Comparison of ENCODE assay signal across 8 cellular contexts in genomic region chr13:20525144-20525600, GRCh38. TPM values are rescaled to one million over a fixed set of nuclear protein-coding genes. Genes with fewer than 3 reads are reported as not detected.
DNase-seq lines count a peak whose midpoint lies in the region; ATAC-seq and TF ChIP-seq lines count a peak whose summit lies in the region.

No MANE protein-coding gene starts in this region.

- no peak overlapping the region for H3K27ac ChIP-seq in HL-60 (replicated peaks)

- POLR2A ChIA-PET in activated CD8-positive, alpha-beta T cell treated with anti-CD3 and anti-CD28 coated beads for 36 hours (lab: Charles Lee): interaction anchor here (0.6 kb wide), 1 partner anchor 8 kb away, joined by 3 read pairs; no protein-coding TSS in a partner anchor

- CTCF ChIA-PET in activated CD8-positive, alpha-beta T cell treated with anti-CD3 and anti-CD28 coated beads for 36 hours (lab: Charles Lee): interaction anchor here (0.9 kb wide), 1 partner anchor 179 kb away, joined by 3 read pairs; the partner anchor contains the start of gene IL17D

- peaks cover 30% of the 10 kb centered on the region for H3K4me1 Mint-ChIP-seq in activated CD8-positive, alpha-beta T cell treated with anti-CD3 and anti-CD28 coated beads for 36 hours (ENCODE audit: low read depth)
- peaks cover 17% of the 10 kb centered on the region in 2 donors for H3K4me1 Mint-ChIP-seq in natural killer cell treated with Interleukin-12 subunit alpha and Interleukin-12 subunit beta and Interleukin-15 and Interleukin-18, amount 100 ng/mL, for 72 hours (ENCODE audit: low read depth in 2 of 2)
- H3K4me1 Mint-ChIP-seq in type B pancreatic cell (ENCODE audit: unreplicated experiment): peaks cover 7% of the 10 kb centered on the region

- no peaks in the 10 kb centered on the region for H3K9me3 Mint-ChIP-seq in activated CD8-positive, alpha-beta T cell treated with anti-CD3 and anti-CD28 coated beads for 36 hours
- H3K9me3 Mint-ChIP-seq in natural killer cell treated with Interleukin-12 subunit alpha and Interleukin-12 subunit beta and Interleukin-15 and Interleukin-18, amount 100 ng/mL, for 72 hours: no peaks in the 10 kb centered on the region
- H3K9me3 Mint-ChIP-seq in type B pancreatic cell: no peaks in the 10 kb centered on the region

- H3K27me3 ChIP-seq in HL-60 (ENCODE audit: insufficient read depth, poor library complexity, severe bottlenecking): no peaks in the 10 kb centered on the region

- peak; percentile 3 for ATAC-seq in GM19043 (IDR thresholded peaks at IDR 0.05; ENCODE audit: low read depth, unreplicated experiment)
- peak; percentile 11 for ATAC-seq in activated CD8-positive, alpha-beta T cell treated with anti-CD3 and anti-CD28 coated beads for 36 hours
- peak; percentile 3 to 7 for ATAC-seq in natural killer cell treated with Interleukin-12 subunit alpha and Interleukin-12 subunit beta and Interleukin-15 and Interleukin-18, amount 100 ng/mL, for 72 hours
- no peak for ATAC-seq in GM18858 (IDR thresholded peaks at IDR 0.05; ENCODE audit: unreplicated experiment)

- DNase-seq in AG09309 (ENCODE audit: low read depth) (no peak), HL-60 (ENCODE audit: low read depth in 1 of 2, low spot score in 1 of 2) (no peak), fibroblast of villous mesenchyme (ENCODE audit: low read depth) (peak; percentile 10), type B pancreatic cell (ENCODE audit: extremely low spot score, unreplicated experiment) (no peak)
- peak; percentile 27 for DNase-seq in activated CD8-positive, alpha-beta T cell treated with anti-CD3 and anti-CD28 coated beads for 36 hours
- no peak for DNase-seq in natural killer cell treated with Interleukin-12 subunit alpha and Interleukin-12 subunit beta and Interleukin-15 and Interleukin-18, amount 100 ng/mL, for 72 hours (ENCODE audit: low spot score)

- intact Hi-C loops in activated CD8-positive, alpha-beta T cell treated with anti-CD3 and anti-CD28 coated beads for 36 hours (cut with micrococcal nuclease): no loop called here

- TF ChIP-seq CTCF in AG09309 (IDR thresholded peaks at IDR 0.05; ENCODE audit: control insufficient read depth, insufficient read depth, low read depth, low read length, missing control alignments): no peak
- no peak for TF ChIP-seq CTCF in HL-60 (IDR thresholded peaks at IDR 0.05; ENCODE audit: insufficient read depth, low read length)
- TF ChIP-seq CTCF in activated CD8-positive, alpha-beta T cell treated with anti-CD3 and anti-CD28 coated beads for 36 hours (IDR thresholded peaks at IDR 0.05): no peak
- no peak for TF ChIP-seq CTCF in fibroblast of villous mesenchyme (IDR thresholded peaks at IDR 0.05; ENCODE audit: insufficient read depth, low read depth, low read length)
- no peak for TF ChIP-seq CTCF in type B pancreatic cell (conservative IDR thresholded peaks at IDR 0.05)

- H3K27me3 Mint-ChIP-seq in activated CD8-positive, alpha-beta T cell treated with anti-CD3 and anti-CD28 coated beads for 36 hours: no peaks in the 10 kb centered on the region
- peaks cover 0 to 3% of the 10 kb centered on the region in 2 donors for H3K27me3 Mint-ChIP-seq in natural killer cell treated with Interleukin-12 subunit alpha and Interleukin-12 subunit beta and Interleukin-15 and Interleukin-18, amount 100 ng/mL, for 72 hours
- peaks cover 18% of the 10 kb centered on the region for H3K27me3 Mint-ChIP-seq in type B pancreatic cell

- no peaks in the 10 kb centered on the region for H3K36me3 Mint-ChIP-seq in activated CD8-positive, alpha-beta T cell treated with anti-CD3 and anti-CD28 coated beads for 36 hours (ENCODE audit: low read depth)
- no peaks in the 10 kb centered on the region for H3K36me3 Mint-ChIP-seq in natural killer cell treated with Interleukin-12 subunit alpha and Interleukin-12 subunit beta and Interleukin-15 and Interleukin-18, amount 100 ng/mL, for 72 hours
- no peaks in the 10 kb centered on the region for H3K36me3 Mint-ChIP-seq in type B pancreatic cell

- H3K27ac Mint-ChIP-seq in activated CD8-positive, alpha-beta T cell treated with anti-CD3 and anti-CD28 coated beads for 36 hours: peak overlapping the region; percentile 72
- H3K27ac Mint-ChIP-seq in natural killer cell treated with Interleukin-12 subunit alpha and Interleukin-12 subunit beta and Interleukin-15 and Interleukin-18, amount 100 ng/mL, for 72 hours: no peak overlapping the region
- H3K27ac Mint-ChIP-seq in type B pancreatic cell: no peak overlapping the region

- H3K4me3 Mint-ChIP-seq in activated CD8-positive, alpha-beta T cell treated with anti-CD3 and anti-CD28 coated beads for 36 hours: peak overlapping the region; percentile 78
- peak overlapping the region; percentile 84 for H3K4me3 Mint-ChIP-seq in natural killer cell treated with Interleukin-12 subunit alpha and Interleukin-12 subunit beta and Interleukin-15 and Interleukin-18, amount 100 ng/mL, for 72 hours
- H3K4me3 Mint-ChIP-seq in type B pancreatic cell: peak overlapping the region; percentile 88

- H3K4me3 ChIP-seq in AG09309 (ENCODE audit: control insufficient read depth, low read depth, low read length): peak overlapping the region; percentile 70
- peak overlapping the region; percentile 77 for H3K4me3 ChIP-seq in HL-60 (replicated peaks; ENCODE audit: insufficient read depth, low read length)
- H3K4me3 ChIP-seq in fibroblast of villous mesenchyme (ENCODE audit: low read depth, low read length): peak overlapping the region; percentile 79

RNA-seq across cellular contexts. Expression of gene CRYL1, which starts 0.5 kb away (rescaled TPM):
- 1 to 10 TPM; 8.5 to 9.4 TPM for total RNA-seq in activated CD8-positive, alpha-beta T cell treated with anti-CD3 and anti-CD28 coated beads for 36 hours
- 4.7 and 7.4 TPM in 2 replicates for total RNA-seq in fibroblast of villous mesenchyme
- total RNA-seq in natural killer cell treated with Interleukin-12 subunit alpha and Interleukin-12 subunit beta and Interleukin-15 and Interleukin-18, amount 100 ng/mL, for 72 hours: 1 to 10 TPM; 5.2 to 9.0 TPM
- 15.0 and 20.2 TPM in 2 replicates for total RNA-seq in type B pancreatic cell (ENCODE audit: low replicate concordance)

RNA-seq across cellular contexts. Expression of gene IFT88, which starts 41.8 kb away (rescaled TPM):
- total RNA-seq in activated CD8-positive, alpha-beta T cell treated with anti-CD3 and anti-CD28 coated beads for 36 hours: 1 to 10 TPM; 2.2 to 2.5 TPM
- 11.6 and 14.2 TPM in 2 replicates for total RNA-seq in fibroblast of villous mesenchyme
- total RNA-seq in natural killer cell treated with Interleukin-12 subunit alpha and Interleukin-12 subunit beta and Interleukin-15 and Interleukin-18, amount 100 ng/mL, for 72 hours: 10 to 100 TPM in 1 of 2 donors, 1 to 10 TPM in 1; 4.0 to 10.7 TPM
- 12.2 and 24.5 TPM in 2 replicates for total RNA-seq in type B pancreatic cell (ENCODE audit: low replicate concordance)

Comparison
In these comparisons a context has a peak if more than half of its experiments do, and no peak if none do; other contexts are left out.
1. DNase-seq: peak in activated CD8-positive, alpha-beta T cell treated with anti-CD3 and anti-CD28 coated beads for 36 hours (single experiment) and fibroblast of villous mesenchyme (single experiment); none in AG09309 (single experiment), HL-60 (0 of 2), natural killer cell treated with Interleukin-12 subunit alpha and Interleukin-12 subunit beta and Interleukin-15 and Interleukin-18, amount 100 ng/mL, for 72 hours (single experiment) and type B pancreatic cell (single experiment).
2. Peak in every context shown above with its lines, with median percentiles within 50 percentile points of each other: H3K4me3 ChIP-seq and H3K4me3 Mint-ChIP-seq.